ENCODE assay signal across 28 cellular contexts in genomic region chr11:100203789-100204188, GRCh38.
"Had no signal": no experiment of that assay in that cellular context is flagged by ENCODE, and none has a peak within 500 bp of the region (broad histone marks: within the 10 kb centered on the region; RNA-seq: fewer than 3 reads in every experiment).

No MANE protein-coding gene starts in this region.

- H3K27me3 ChIP-seq: adrenal gland, SJCRH30 had no signal

- ATAC-seq: activated CD4-positive, CD25-positive, alpha-beta regulatory T cell treated with anti-CD3 and anti-CD28 coated beads, Interleukin-2, amount 50 U/mL, for 24 hours; activated naive CD4-positive, alpha-beta T cell treated with anti-CD3 and anti-CD28 coated beads, Interleukin-2, amount 50 U/mL, for 72 hours; activated T-cell treated with anti-CD3 and anti-CD28 coated beads, Interleukin-2, amount 50 U/mL, for 4 hours; Panc1; WTC11 had no signal

- H3K4me3 ChIP-seq: adrenal gland, SJCRH30 had no signal

- DNase-seq: activated CD4-positive, alpha-beta memory T cell treated with anti-CD3 and anti-CD28 coated beads for 36 hours; activated CD4-positive, alpha-beta T cell treated with anti-CD3 and anti-CD28 coated beads for 4 hours; activated CD4-positive, alpha-beta T cell treated with anti-CD3 and anti-CD28 coated beads, Interleukin-2, amount 50 U/mL, for 1 hour; activated CD8-positive, alpha-beta memory T cell treated with anti-CD3 and anti-CD28 coated beads, Interleukin-2, amount 50 U/mL, for 4 hours; activated gamma-delta T cell treated with Interleukin-2 at 50 U/mL for 16 hours; activated naive CD4-positive, alpha-beta T cell treated with anti-CD3 and anti-CD28 coated beads for 36 hours; activated T-cell treated with anti-CD3 and anti-CD28 coated beads for 4 hours; activated T-cell treated with anti-CD3 and anti-CD28 coated beads, Interleukin-2, amount 50 U/mL, for 4 hours; adrenal gland; anterior cingulate cortex; Kasumi-1; KG1; NCI-H1092 treated with DMSO at 0.1 percent for 48 hours; NCI-H1417; NCI-H146; NCI-H187 treated with DMSO at 0.1 percent for 48 hours; NCI-H2081; NCI-H2171 treated with DMSO at 0.1 percent for 48 hours; NCI-H2227 treated with DMSO at 0.1 percent for 48 hours; NCI-H446 treated with DMSO at 0.1 percent for 48 hours; NCI-H524; SHP77; SJCRH30; SK-N-SH had no signal

- H3K27ac ChIP-seq: adrenal gland, SJCRH30 had no signal

- H3K36me3 ChIP-seq: adrenal gland, SJCRH30 had no signal
